Comparison of ENCODE assay signal across 23 cellular contexts in the genomic region with DNA sequence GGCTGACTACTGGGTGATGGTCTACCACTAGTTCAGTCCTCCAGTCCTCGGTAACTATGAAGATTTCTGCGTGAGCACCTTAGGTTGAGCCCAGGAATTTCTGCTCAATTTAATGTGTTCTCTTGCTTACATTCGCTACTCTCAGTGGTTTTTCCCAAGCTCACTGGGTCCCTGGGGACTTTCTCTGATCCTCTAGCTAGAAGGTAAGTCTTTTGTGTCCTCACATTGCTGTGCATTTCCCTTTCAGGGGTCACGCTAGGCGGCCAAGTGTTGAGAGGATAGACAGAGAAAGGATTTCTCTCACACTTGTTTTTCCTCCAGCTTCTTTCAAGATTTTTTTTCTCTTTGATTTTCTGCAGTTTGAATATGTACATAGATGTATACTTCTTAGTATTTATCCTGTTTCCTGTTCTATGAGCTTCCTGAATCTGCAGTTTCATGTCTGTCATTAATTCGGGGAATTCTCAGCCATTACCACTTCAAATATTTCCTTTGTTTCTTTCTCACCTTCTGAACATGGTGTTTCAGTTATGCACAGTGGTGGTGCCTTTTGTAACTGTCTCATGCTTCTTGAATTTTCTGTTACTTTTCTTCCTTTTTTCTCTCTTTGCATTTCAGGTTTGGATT. TPM values are rescaled to one million over a fixed set of nuclear protein-coding genes. Genes with fewer than 3 reads are reported as not detected.
DNase-seq lines count a peak whose midpoint lies in the region; ATAC-seq, FAIRE-seq and TF ChIP-seq lines count a peak whose summit lies in the region.
"Had no signal": no experiment of that assay in that cellular context is flagged by ENCODE, and none has a peak within 500 bp of the region (broad histone marks: within the 10 kb centered on the region; RNA-seq: fewer than 3 reads in every experiment).

No MANE protein-coding gene starts in this region.

- H3K27me3 ChIP-seq in neural cell (ENCODE audit: insufficient read depth, low read depth, low read length): no peaks in the 10 kb centered on the region
- H3K27me3 ChIP-seq: sigmoid colon had no signal

- no peak overlapping the region for H2AFZ ChIP-seq in neural cell (ENCODE audit: low read depth, low read length)
- H2AFZ ChIP-seq: parathyroid adenoma had no signal

- no peaks in the 10 kb centered on the region for H3K9me2 ChIP-seq in neural cell (ENCODE audit: insufficient read depth, low read length)

- no peaks in the 10 kb centered on the region for H3K79me2 ChIP-seq in neural cell (replicated peaks; ENCODE audit: insufficient read depth, low read length)
- H3K79me2 ChIP-seq: parathyroid adenoma had no signal

- no peak for TF ChIP-seq EP300 in neural cell (conservative IDR thresholded peaks at IDR 0.05; ENCODE audit: poor library complexity, severe bottlenecking)

- POLR2A ChIA-PET in activated CD8-positive, alpha-beta T cell treated with anti-CD3 and anti-CD28 coated beads, Interleukin-2, amount 10 ng/mL, durations not matched to agents 7 days and 5 days (lab: Charles Lee): no interaction called here

- no peaks in the 10 kb centered on the region for H3F3A ChIP-seq in neural cell (ENCODE audit: insufficient read depth, low read length, poor library complexity, severe bottlenecking)

- TF ChIP-seq CTCF in neural cell (IDR thresholded peaks at IDR 0.05; ENCODE audit: poor library complexity, severe bottlenecking): no peak

- TF ChIP-seq POLR2A in GM12891 (IDR thresholded peaks at IDR 0.05; ENCODE audit: low read depth, low read length): no peak

- H3K9me3 ChIP-seq in neural cell (ENCODE audit: low read length): no peaks in the 10 kb centered on the region
- H3K9me3 ChIP-seq: HAP-1, sigmoid colon, thoracic aorta had no signal

- H3K9ac ChIP-seq in neural cell (ENCODE audit: low read length): no peak overlapping the region
- H3K9ac ChIP-seq: parathyroid adenoma had no signal

- peaks cover 5% of the 10 kb centered on the region for H3K36me3 Mint-ChIP-seq in activated CD8-positive, alpha-beta memory T cell treated with anti-CD3 and anti-CD28 coated beads, Interleukin-2, amount 10 ng/mL, durations not matched to agents 7 days and 5 days
- H3K36me3 Mint-ChIP-seq in activated CD8-positive, alpha-beta T cell treated with anti-CD3 and anti-CD28 coated beads, Interleukin-2, amount 10 ng/mL, durations not matched to agents 7 days and 5 days (ENCODE audit: low read depth): peaks cover 2% of the 10 kb centered on the region
- H3K36me3 Mint-ChIP-seq: CD4-positive, CD25-positive, alpha-beta regulatory T cell; naive B cell had no signal

- H4K20me1 ChIP-seq in neural cell (ENCODE audit: insufficient read depth): no peaks in the 10 kb centered on the region

- peak overlapping the region; percentile 76 for H3K27ac Mint-ChIP-seq in activated CD8-positive, alpha-beta memory T cell treated with anti-CD3 and anti-CD28 coated beads, Interleukin-2, amount 10 ng/mL, durations not matched to agents 7 days and 5 days
- peak overlapping the region; percentile 34 for H3K27ac Mint-ChIP-seq in activated CD8-positive, alpha-beta T cell treated with anti-CD3 and anti-CD28 coated beads, Interleukin-2, amount 10 ng/mL, durations not matched to agents 7 days and 5 days

- no peak overlapping the region for H3K4me3 Mint-ChIP-seq in activated CD8-positive, alpha-beta memory T cell treated with anti-CD3 and anti-CD28 coated beads, Interleukin-2, amount 10 ng/mL, durations not matched to agents 7 days and 5 days
- no peak overlapping the region for H3K4me3 Mint-ChIP-seq in activated CD8-positive, alpha-beta T cell treated with anti-CD3 and anti-CD28 coated beads, Interleukin-2, amount 10 ng/mL, durations not matched to agents 7 days and 5 days
- H3K4me3 Mint-ChIP-seq: naive B cell had no signal

- H3K4me2 ChIP-seq in neural cell (ENCODE audit: low read length): no peak overlapping the region

- H3K4me1 Mint-ChIP-seq in activated CD8-positive, alpha-beta memory T cell treated with anti-CD3 and anti-CD28 coated beads, Interleukin-2, amount 10 ng/mL, durations not matched to agents 7 days and 5 days: peaks cover 29% of the 10 kb centered on the region
- peaks cover 32% of the 10 kb centered on the region for H3K4me1 Mint-ChIP-seq in activated CD8-positive, alpha-beta T cell treated with anti-CD3 and anti-CD28 coated beads, Interleukin-2, amount 10 ng/mL, durations not matched to agents 7 days and 5 days (ENCODE audit: low read depth)

- ATAC-seq in activated CD8-positive, alpha-beta memory T cell treated with anti-CD3 and anti-CD28 coated beads, Interleukin-2, amount 10 ng/mL, durations not matched to agents 7 days and 5 days: no peak
- no peak for ATAC-seq in activated CD8-positive, alpha-beta T cell treated with anti-CD3 and anti-CD28 coated beads, Interleukin-2, amount 10 ng/mL, durations not matched to agents 7 days and 5 days
- ATAC-seq in GM21717 (IDR thresholded peaks at IDR 0.05; ENCODE audit: unreplicated experiment): no peak
- ATAC-seq: left cardiac atrium had no signal

- no peak for DNase-seq in activated CD8-positive, alpha-beta memory T cell treated with anti-CD3 and anti-CD28 coated beads, Interleukin-2, amount 10 ng/mL, durations not matched to agents 7 days and 5 days
- DNase-seq in activated CD8-positive, alpha-beta memory T cell treated with anti-CD3 and anti-CD28 coated beads for 24 hours: no peak
- DNase-seq in GM12891 (ENCODE audit: insufficient read length, low spot score) (no peak), AML-193 (lab: John Stamatoyannopoulos, UW) (no peak)
- DNase-seq in activated CD8-positive, alpha-beta T cell treated with anti-CD3 and anti-CD28 coated beads, Interleukin-2, amount 10 ng/mL, durations not matched to agents 7 days and 5 days: no peak
- DNase-seq: activated CD4-positive, alpha-beta T cell treated with anti-CD3 and anti-CD28 coated beads, Interleukin-2, amount 50 U/mL, for 4 hours; cortex of kidney; head of caudate nucleus; Karpas-422; left cardiac atrium; mesenchymal stem cell; naive B cell; NCI-H524 treated with DMSO at 0.1 percent for 48 hours; sigmoid colon had no signal

- peaks cover 2% of the 10 kb centered on the region for H3K9me3 Mint-ChIP-seq in activated CD8-positive, alpha-beta memory T cell treated with anti-CD3 and anti-CD28 coated beads, Interleukin-2, amount 10 ng/mL, durations not matched to agents 7 days and 5 days (ENCODE audit: low read depth)
- H3K9me3 Mint-ChIP-seq in activated CD8-positive, alpha-beta T cell treated with anti-CD3 and anti-CD28 coated beads, Interleukin-2, amount 10 ng/mL, durations not matched to agents 7 days and 5 days (ENCODE audit: insufficient read depth): no peaks in the 10 kb centered on the region
- H3K9me3 Mint-ChIP-seq: CD4-positive, CD25-positive, alpha-beta regulatory T cell; naive B cell had no signal

- no peaks in the 10 kb centered on the region for H3K27me3 Mint-ChIP-seq in activated CD8-positive, alpha-beta memory T cell treated with anti-CD3 and anti-CD28 coated beads, Interleukin-2, amount 10 ng/mL, durations not matched to agents 7 days and 5 days
- H3K27me3 Mint-ChIP-seq in activated CD8-positive, alpha-beta T cell treated with anti-CD3 and anti-CD28 coated beads, Interleukin-2, amount 10 ng/mL, durations not matched to agents 7 days and 5 days (ENCODE audit: low read depth): no peaks in the 10 kb centered on the region
- H3K27me3 Mint-ChIP-seq: CD4-positive, CD25-positive, alpha-beta regulatory T cell had no signal

- H3K27ac ChIP-seq in neural cell (ENCODE audit: low read length): peak overlapping the region; percentile 55
- H3K27ac ChIP-seq: parathyroid adenoma, sigmoid colon, thoracic aorta had no signal

- peak; percentile 82 for FAIRE-seq in GM12891 (lab: Jason Lieb, UNC)
- FAIRE-seq: bronchial epithelial cell, HTR-8/SVneo had no signal

- CTCF ChIA-PET in activated CD8-positive, alpha-beta memory T cell treated with anti-CD3 and anti-CD28 coated beads, Interleukin-2, amount 10 ng/mL, durations not matched to agents 7 days and 5 days (lab: Charles Lee): interaction anchor here (1.1 to 1.7 kb wide), 3 partner anchors 26 to 287 kb away, joined by 3 to 5 read pairs (median 4); no protein-coding TSS in a partner anchor
- CTCF ChIA-PET in activated CD8-positive, alpha-beta T cell treated with anti-CD3 and anti-CD28 coated beads, Interleukin-2, amount 10 ng/mL, durations not matched to agents 7 days and 5 days (lab: Charles Lee): interaction anchor here (0.9 to 1.0 kb wide), 2 partner anchors 24 to 31 kb away, joined by 3 read pairs; no protein-coding TSS in a partner anchor

- H3K4me3 ChIP-seq in neural cell (ENCODE audit: low read length): no peak overlapping the region
- H3K4me3 ChIP-seq: HAP-1, sigmoid colon, thoracic aorta had no signal

- no peaks in the 10 kb centered on the region for H3K36me3 ChIP-seq in neural cell (ENCODE audit: insufficient read depth, low read length)
- H3K36me3 ChIP-seq: HAP-1, sigmoid colon, thoracic aorta had no signal

- TF ChIP-seq RAD21 in neural cell (conservative IDR thresholded peaks at IDR 0.05): no peak

TF ChIP-seq in GM12891, 5 proteins besides CTCF, POLR2A, EP300 and RAD21:
- TF ChIP-seq SPI1 (IDR thresholded peaks at IDR 0.05; ENCODE audit: low read depth, low read length) (no peak), POU2F2 (IDR thresholded peaks at IDR 0.05; ENCODE audit: low read depth, low read length) (no peak), POLR2AphosphoS5 (IDR thresholded peaks at IDR 0.05; ENCODE audit: low read depth, low read length) (no peak), PAX5 (IDR thresholded peaks at IDR 0.05; ENCODE audit: insufficient read depth, low read length, severe bottlenecking) (no peak), TAF1 (IDR thresholded peaks at IDR 0.05; ENCODE audit: low read depth, low read length) (no peak)

TF ChIP-seq in neural cell, 6 proteins besides CTCF, POLR2A, EP300 and RAD21 (continues in another document):
- TF ChIP-seq POLR2AphosphoS5 (IDR thresholded peaks at IDR 0.05): no peak

RNA-seq across cellular contexts. Expression of a gene that starts 17.5 kb away (rescaled TPM):
- not detected for total RNA-seq in activated CD8-positive, alpha-beta memory T cell treated with anti-CD3 and anti-CD28 coated beads, Interleukin-2, amount 10 ng/mL, durations not matched to agents 7 days and 5 days
- polyA plus RNA-seq in GM12891 (2012; ENCODE audit: low read depth, missing spikeins): not detected
- total RNA-seq in activated CD8-positive, alpha-beta T cell treated with anti-CD3 and anti-CD28 coated beads, Interleukin-2, amount 10 ng/mL, durations not matched to agents 7 days and 5 days: not detected
- polyA plus RNA-seq in neural cell: not detected in 2 replicates
- polyA minus RNA-seq in neural cell: not detected in 2 replicates
- total RNA-seq: bronchial epithelial cell; CD4-positive, CD25-positive, alpha-beta regulatory T cell; left cardiac atrium; sigmoid colon; thoracic aorta had no signal
- polyA plus RNA-seq: AG04450; CD4-positive, CD25-positive, alpha-beta regulatory T cell; sigmoid colon had no signal

RNA-seq across cellular contexts. Expression of a gene that starts 25.3 kb away (rescaled TPM):
- under 1 TPM; 0.61 to 0.80 TPM for total RNA-seq in activated CD8-positive, alpha-beta memory T cell treated with anti-CD3 and anti-CD28 coated beads, Interleukin-2, amount 10 ng/mL, durations not matched to agents 7 days and 5 days
- 0.14 TPM for polyA plus RNA-seq in GM12891 (2012; ENCODE audit: low read depth, missing spikeins)
- total RNA-seq in activated CD8-positive, alpha-beta T cell treated with anti-CD3 and anti-CD28 coated beads, Interleukin-2, amount 10 ng/mL, durations not matched to agents 7 days and 5 days: under 1 TPM; 0.78 to 0.90 TPM
- polyA plus RNA-seq in neural cell: 0.57 and 1.3 TPM in 2 replicates
- polyA minus RNA-seq in neural cell: 2.9 and 4.1 TPM in 2 replicates
